12 cellular contexts compared by ENCODE assay signal in genomic region chr5:62326302-62326701, GRCh38. TPM values are rescaled to one million over a fixed set of nuclear protein-coding genes. Genes with fewer than 3 reads are reported as not detected.
A peak's percentile ranks its signal among the peaks of the same experiment; 100 is the strongest.
DNase-seq lines count a peak whose midpoint lies in the region; ATAC-seq and TF ChIP-seq lines count a peak whose summit lies in the region.
"Had no signal": no experiment of that assay in that cellular context is flagged by ENCODE, and none has a peak within 500 bp of the region (broad histone marks: within the 10 kb centered on the region; RNA-seq: fewer than 3 reads in every experiment).

No MANE protein-coding gene starts in this region.

- no peaks in the 10 kb centered on the region for H3K9me3 Mint-ChIP-seq in brain

- TF ChIP-seq CTCF in brain (conservative IDR thresholded peaks at IDR 0.05) = no peak

- peak overlapping the region in 3 of 5 experiments; percentile 1 to 22 (median 4) for H3K27ac Mint-ChIP-seq in brain

- ATAC-seq in GM18502 (IDR thresholded peaks at IDR 0.05; ENCODE audit: poor library complexity, unreplicated experiment) (peak; percentile 80), GM21526 (IDR thresholded peaks at IDR 0.05; ENCODE audit: low FRiP score, unreplicated experiment) (peak; percentile 66), HG03460 (IDR thresholded peaks at IDR 0.05; ENCODE audit: unreplicated experiment) (peak; percentile 70)
- ATAC-seq: psoas muscle had no signal

- H3K4me3 Mint-ChIP-seq in brain = no peak overlapping the region

- H3K27me3 Mint-ChIP-seq in brain = no peaks in the 10 kb centered on the region

- DNase-seq in ecto neural progenitor cell (ENCODE audit: low spot score) (no peak), DMS 273 (lab: John Stamatoyannopoulos, UW; ENCODE audit: unreplicated experiment) (no peak), NCI-H345 (lab: John Stamatoyannopoulos, UW) (no peak), NOMO-1 treated with dmso at 0.1 percent for 144 hours (lab: John Stamatoyannopoulos, UW; ENCODE audit: unreplicated experiment) (no peak)
- DNase-seq: anterior cingulate cortex, NCI-H526 treated with DMSO at 0.1 percent for 48 hours, psoas muscle, WERI-Rb-1 had no signal

- H3K36me3 Mint-ChIP-seq in brain = peaks cover 52% of the 10 kb centered on the region

- H3K4me1 Mint-ChIP-seq in brain = peaks cover 65% of the 10 kb centered on the region

RNA-seq across cellular contexts. Expression of gene KIF2A, which starts 20.3 kb away (rescaled TPM):
- polyA plus RNA-seq in brain (ENCODE audit: insufficient read depth, low read depth, low replicate concordance) = 22.7 TPM
